8 cellular contexts compared by ENCODE assay signal in genomic region chr9:135480071-135480941, GRCh38. TPM values are rescaled to one million over a fixed set of nuclear protein-coding genes. Genes with fewer than 3 reads are reported as not detected.
DNase-seq lines count a peak whose midpoint lies in the region; ATAC-seq and FAIRE-seq lines count a peak whose summit lies in the region.

No MANE protein-coding gene starts in this region.

- peaks cover 3% of the 10 kb centered on the region for H3K27me3 ChIP-seq in SJCRH30

- in situ Hi-C loops in ACHN (cut with HindIII; ENCODE audit: low pct_ligation_motif_present, low pct_unique_long_range_greater_than_20kb, low sequenced_read_pairs), result no loop called here

- no peaks in the 10 kb centered on the region for H3K9me3 Mint-ChIP-seq in naive B cell

- H3K27ac Mint-ChIP-seq in naive B cell, result no peak overlapping the region

- no peaks in the 10 kb centered on the region for H3K9me3 ChIP-seq in SJCRH30 (replicated peaks)

- peak overlapping the region; percentile 61 to 86 (median 74) for H3K4me3 Mint-ChIP-seq in naive B cell

- peaks cover 3 to 11% (median 5%) of the 10 kb centered on the region in 3 donors for H3K4me1 Mint-ChIP-seq in naive B cell

- ATAC-seq in esophagus mucosa, result peak; percentile 47
- peak; percentile 8 to 22 for ATAC-seq in naive B cell (ENCODE audit: low read depth in 2 of 2)
- no peak for ATAC-seq in HG03378 (IDR thresholded peaks at IDR 0.05; ENCODE audit: unreplicated experiment)
- ATAC-seq in GM21723 (IDR thresholded peaks at IDR 0.05; ENCODE audit: unreplicated experiment), result no peak

- peak; percentile 54 for DNase-seq in ACHN
- DNase-seq in GM18507 (ENCODE audit: extremely low spot score, insufficient read length, low read depth), result no peak
- peak; percentile 46 to 62 for DNase-seq in SJCRH30
- DNase-seq in naive B cell, result no peak
- no peak for DNase-seq in NCI-H2081 treated with DMSO at 0.1 percent for 48 hours (lab: John Stamatoyannopoulos, UW)

- peaks cover 6 to 42% (median 15%) of the 10 kb centered on the region in 3 donors for H3K27me3 Mint-ChIP-seq in naive B cell

- peaks cover 0 to 4% of the 10 kb centered on the region in 2 donors for H3K36me3 Mint-ChIP-seq in naive B cell

- no peaks in the 10 kb centered on the region for H3K4me1 ChIP-seq in SJCRH30

- no peak overlapping the region for H3K27ac ChIP-seq in SJCRH30

- H3K4me3 ChIP-seq in SJCRH30, result peak overlapping the region; percentile 70

- peak; percentile 12 for FAIRE-seq in GM18507 (lab: Jason Lieb, UNC)

- H3K36me3 ChIP-seq in SJCRH30, result no peaks in the 10 kb centered on the region

RNA-seq across cellular contexts. Expression of gene PPP1R26, which starts 0.7 kb away (rescaled TPM):
- total RNA-seq in SJCRH30 (2014; rRNA removed; shearing (Covaris generic)), result 6.6 and 7.6 TPM in 2 replicates
- 5.2 TPM for total RNA-seq in esophagus mucosa
- under 1 TPM in 3 of 6 donors, not detected in 3; 0.27 to 0.47 (median 0.37) TPM for polyA plus RNA-seq in naive B cell (ENCODE audit: low read depth in 6 of 6)

RNA-seq across cellular contexts. Expression of gene MRPS2, which starts 20.2 kb away (rescaled TPM):
- 68.0 and 68.6 TPM in 2 replicates for total RNA-seq in SJCRH30 (2014; rRNA removed; shearing (Covaris generic))
- total RNA-seq in esophagus mucosa, result 25.5 TPM
- polyA plus RNA-seq in naive B cell (ENCODE audit: low read depth in 6 of 6), result 10 to 100 TPM; 41.5 to 57.9 (median 45.5) TPM

RNA-seq across cellular contexts. Expression of gene LCN1, which starts 40.9 kb away (rescaled TPM):
- not detected in 2 replicates for total RNA-seq in SJCRH30 (2014; rRNA removed; shearing (Covaris generic))
- not detected for total RNA-seq in esophagus mucosa
- polyA plus RNA-seq in naive B cell (ENCODE audit: low read depth in 6 of 6), result not detected

Comparison
In these comparisons a context has a peak if more than half of its experiments do, and no peak if none do; other contexts are left out.
1. DNase-seq: peak in ACHN (single experiment) and SJCRH30 (2 of 2); none in GM18507 (single experiment), naive B cell (single experiment) and NCI-H2081 treated with DMSO at 0.1 percent for 48 hours (single experiment).
2. ATAC-seq: peak in esophagus mucosa (single experiment) and naive B cell (2 of 2); none in HG03378 (single experiment) and GM21723 (single experiment).